8 cellular contexts compared by ENCODE assay signal in genomic region chr2:48205137-48205798, GRCh38.
DNase-seq lines count a peak whose midpoint lies in the region; ATAC-seq and TF ChIP-seq lines count a peak whose summit lies in the region.

No MANE protein-coding gene starts in this region.

- no peak overlapping the region for H3K4me3 Mint-ChIP-seq in Calu3 (ENCODE audit: low read depth, unreplicated experiment)

- CTCF ChIA-PET in Calu3 (lab: Charles Lee) = no interaction called here

- no peaks in the 10 kb centered on the region for H3K9me3 Mint-ChIP-seq in Calu3 (ENCODE audit: low read depth, unreplicated experiment)

- BruUV-seq in Calu3 (replicated peaks; lab: Mats Ljungman, UMichigan) = no TSS peak

- intact Hi-C loops in Calu3 (cut with micrococcal nuclease; ENCODE audit: unreplicated experiment) = no loop called here

- peak; percentile 69 for ATAC-seq in GM18508 (IDR thresholded peaks at IDR 0.05; ENCODE audit: insufficient read depth, unreplicated experiment)
- peak; percentile 75 for ATAC-seq in HG02840 (IDR thresholded peaks at IDR 0.05; ENCODE audit: low FRiP score, unreplicated experiment)

- no peak for TF ChIP-seq CTCF in Calu3 (IDR thresholded peaks at IDR 0.05; ENCODE audit: unreplicated experiment)

- DNase-seq in amygdala (lab: John Stamatoyannopoulos, UW) (peak in 53 of 56 donors; percentile 3 to 96 (median 73)), nucleus accumbens (lab: John Stamatoyannopoulos, UW) (peak in 51 of 56 donors; percentile 12 to 94 (median 79)), KBM-7 (no peak), Calu3 (no peak), NCI-H1436 treated with DMSO at 0.1 percent for 48 hours (lab: John Stamatoyannopoulos, UW) (no peak)
- DNase-seq in activated T-cell treated with anti-CD3 and anti-CD28 coated beads, Interleukin-2, amount 50 U/mL, for 48 hours = no peak

- no peak overlapping the region for H3K27ac Mint-ChIP-seq in Calu3 (ENCODE audit: unreplicated experiment)

- in situ Hi-C loops in KBM-7 (cut with MboI; ENCODE audit: low pct_unique_long_range_greater_than_20kb, low sequenced_read_pairs) = no loop called here

- H3K4me1 Mint-ChIP-seq in Calu3 (ENCODE audit: low read depth, unreplicated experiment) = peaks cover 8% of the 10 kb centered on the region

- no peaks in the 10 kb centered on the region for H3K36me3 Mint-ChIP-seq in Calu3 (ENCODE audit: insufficient read depth, unreplicated experiment)

- no peaks in the 10 kb centered on the region for H3K27me3 Mint-ChIP-seq in Calu3 (ENCODE audit: unreplicated experiment)

Comparison
In these comparisons a context has a peak if more than half of its experiments do, and no peak if none do; other contexts are left out.
1. DNase-seq: peak in amygdala (53 of 56) and nucleus accumbens (51 of 56); none in activated T-cell treated with anti-CD3 and anti-CD28 coated beads, Interleukin-2, amount 50 U/mL, for 48 hours (0 of 2), KBM-7 (single experiment), Calu3 (single experiment) and NCI-H1436 treated with DMSO at 0.1 percent for 48 hours (single experiment).